1 cellular context compared by ENCODE assay signal in genomic region chr1:205012416-205013140, GRCh38.
TF ChIP-seq lines count a peak whose summit lies in the region.

No MANE protein-coding gene starts in this region.

TF ChIP-seq in H1, 55 proteins besides CTCF, POLR2A, EP300 and RAD21 (continued from another document):
- TF ChIP-seq ATF2 (IDR thresholded peaks at IDR 0.05; ENCODE audit: low read length) (no peak), TEAD4 (IDR thresholded peaks at IDR 0.05; ENCODE audit: low read depth, low read length) (no peak), ASH2L (IDR thresholded peaks at IDR 0.05; ENCODE audit: low read length) (no peak), PHF8 (conservative IDR thresholded peaks at IDR 0.05; ENCODE audit: low read depth, low read length) (no peak)
TF ChIP-seq in H1: peak in this region for 0.
